ENCODE assay signal across 1 cellular context in genomic region chr20:64072664-64073063, GRCh38.
TF ChIP-seq lines count a peak whose summit lies in the region.

No MANE protein-coding gene starts in this region.

TF ChIP-seq in K562, 482 proteins besides CTCF, POLR2A, EP300 and RAD21:
- TF ChIP-seq SLC30A9 (CRISPR knock-in tag; IDR thresholded peaks at IDR 0.05) (no peak), NFIC (IDR thresholded peaks at IDR 0.05) (peak; percentile 14; the same call in 1 of the 2 replicates)
